14 cellular contexts compared by ENCODE assay signal in the genomic region with DNA sequence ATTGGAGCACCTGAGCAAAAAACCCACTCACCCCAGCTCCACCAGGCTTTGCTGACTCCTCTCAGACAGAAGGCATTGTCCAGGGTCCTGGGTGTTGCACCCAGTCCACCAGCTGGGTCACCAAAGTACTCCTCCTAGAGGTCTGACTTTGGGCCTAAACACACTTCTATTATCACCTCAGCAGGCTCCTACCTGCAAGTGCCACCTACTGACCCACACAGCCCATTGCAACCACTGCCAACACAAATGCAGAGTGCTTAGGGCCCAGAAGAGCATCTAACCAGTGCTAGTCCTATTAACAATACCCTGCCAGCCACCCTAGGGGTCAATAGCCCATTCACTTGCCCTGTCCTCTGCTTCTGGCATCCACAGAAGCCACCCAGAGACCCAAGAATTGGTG.
"Had no signal": no experiment of that assay in that cellular context is flagged by ENCODE, and none has a peak within 500 bp of the region (broad histone marks: within the 10 kb centered on the region; RNA-seq: fewer than 3 reads in every experiment).

No MANE protein-coding gene starts in this region.

- H3K4me3 ChIP-seq: adrenal gland, lower lobe of right lung, right atrium auricular region, skin epidermis had no signal

- DNase-seq: activated CD4-positive, CD25-positive, alpha-beta regulatory T cell treated with anti-CD3 and anti-CD28 coated beads, Interleukin-2, amount 50 U/mL, for 72 hours; activated naive CD4-positive, alpha-beta T cell treated with anti-CD3 and anti-CD28 coated beads for 36 hours; activated T-cell treated with anti-CD3 and anti-CD28 coated beads for 4 hours; adrenal gland; central memory CD4-positive, alpha-beta T cell; effector memory CD8-positive, alpha-beta T cell; hypothalamus; immature natural killer cell; left cardiac atrium; lower lobe of right lung; naive B cell had no signal

- ATAC-seq: activated T-helper 17 cell treated with anti-CD3 and anti-CD28 coated beads, Interleukin-2, amount 50 U/mL, for 72 hours; effector memory CD8-positive, alpha-beta T cell; left cardiac atrium; lower lobe of right lung had no signal
